In genomic region chr5:9888517-9888916, GRCh38 we compare ENCODE assay signal across 1 cellular context.
TF ChIP-seq lines count a peak whose summit lies in the region.

No MANE protein-coding gene starts in this region.

TF ChIP-seq in GM23338, 12 proteins besides CTCF, POLR2A, EP300 and RAD21 (continued from another document):
- TF ChIP-seq ZNF462 (CRISPR knock-in tag; IDR thresholded peaks at IDR 0.05) (no peak), STAT1 (IDR thresholded peaks at IDR 0.05; ENCODE audit: unreplicated experiment) (no peak)
